In the genomic region with DNA sequence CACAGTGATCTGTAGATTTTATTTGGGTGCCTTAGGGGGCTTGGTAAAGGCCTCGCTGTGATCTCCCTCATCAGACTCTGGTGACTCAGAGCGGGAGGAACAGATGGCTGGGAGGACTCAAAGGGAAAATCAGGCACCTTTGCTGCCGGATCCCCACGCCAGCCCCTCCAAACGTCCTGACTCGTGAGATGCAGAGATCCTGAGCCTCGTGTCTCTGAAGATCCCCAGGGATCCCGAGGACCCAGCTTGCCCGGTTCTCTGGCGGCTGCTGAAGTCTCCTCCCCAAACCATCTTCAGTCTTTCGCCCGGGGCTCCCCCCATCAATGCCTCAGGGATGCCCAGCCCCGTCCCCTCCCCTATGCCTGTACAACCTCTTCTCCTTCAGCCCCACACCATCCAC, we compare ENCODE assay signal across 22 cellular contexts. TPM values are rescaled to one million over a fixed set of nuclear protein-coding genes. Genes with fewer than 3 reads are reported as not detected.
DNase-seq lines count a peak whose midpoint lies in the region; ATAC-seq and TF ChIP-seq lines count a peak whose summit lies in the region.
"Had no signal": no experiment of that assay in that cellular context is flagged by ENCODE, and none has a peak within 500 bp of the region (broad histone marks: within the 10 kb centered on the region; RNA-seq: fewer than 3 reads in every experiment).

No MANE protein-coding gene starts in this region.

- H3K36me3 ChIP-seq in aorta (ENCODE audit: control insufficient read depth in 1 of 2, insufficient read depth in 2 of 2, low read length in 1 of 2), result no peaks in the 10 kb centered on the region

- H3K27me3 Mint-ChIP-seq in natural killer cell treated with Interleukin-12 subunit alpha and Interleukin-12 subunit beta and Interleukin-15 and Interleukin-18, amount 100 ng/mL, for 72 hours, result peaks cover 2 to 15% of the 10 kb centered on the region in 2 donors
- no peaks in the 10 kb centered on the region for H3K27me3 Mint-ChIP-seq in natural killer cell (ENCODE audit: low read depth in 2 of 2)
- peaks cover 25% of the 10 kb centered on the region for H3K27me3 Mint-ChIP-seq in nephron progenitor cell (ENCODE audit: low read depth, poor library complexity)

- DNase-seq in natural killer cell treated with Interleukin-12 subunit alpha and Interleukin-12 subunit beta and Interleukin-15 and Interleukin-18, amount 100 ng/mL, for 72 hours (ENCODE audit: low spot score), result no peak
- DNase-seq in natural killer cell, result no peak
- DNase-seq in NCI-H1694 treated with DMSO at 0.1 percent for 48 hours (lab: John Stamatoyannopoulos, UW), result peak; percentile 64
- no peak for DNase-seq in nephron progenitor cell
- peak; percentile 20 to 57 for DNase-seq in aorta
- no peak for DNase-seq in SW480 (ENCODE audit: low spot score)
- DNase-seq: ACHN; AML-193; Calu3; CD4-positive, CD25-positive, alpha-beta regulatory T cell; DMS79; KBM-7; NCI-H1436; NCI-H2081 treated with DMSO at 0.1 percent for 48 hours; NCI-H2227 treated with DMSO at 0.1 percent for 48 hours; NCI-H526 treated with DMSO at 0.1 percent for 48 hours; NK-92 treated with Interleukin-12 subunit alpha and Interleukin-12 subunit beta, amount 100 ng/mL, for 24 hours; PC-3 had no signal

- H3K4me1 Mint-ChIP-seq in natural killer cell treated with Interleukin-12 subunit alpha and Interleukin-12 subunit beta and Interleukin-15 and Interleukin-18, amount 100 ng/mL, for 72 hours (ENCODE audit: low read depth in 2 of 2), result peaks cover 28 to 51% of the 10 kb centered on the region in 2 donors
- peaks cover 58 to 64% of the 10 kb centered on the region in 2 donors for H3K4me1 Mint-ChIP-seq in natural killer cell
- H3K4me1 Mint-ChIP-seq in nephron progenitor cell, result peaks cover 52% of the 10 kb centered on the region

- intact Hi-C loops in natural killer cell (cut with micrococcal nuclease) (no loop called here), aorta (cut with DNase I) (no loop called here)

- no peaks in the 10 kb centered on the region for H3K36me3 Mint-ChIP-seq in natural killer cell treated with Interleukin-12 subunit alpha and Interleukin-12 subunit beta and Interleukin-15 and Interleukin-18, amount 100 ng/mL, for 72 hours
- H3K36me3 Mint-ChIP-seq in natural killer cell, result no peaks in the 10 kb centered on the region
- H3K36me3 Mint-ChIP-seq in nephron progenitor cell (ENCODE audit: low read depth), result no peaks in the 10 kb centered on the region
- H3K36me3 Mint-ChIP-seq: CD4-positive, CD25-positive, alpha-beta regulatory T cell; T-cell had no signal

- no peak overlapping the region for H3K27ac ChIP-seq in aorta (ENCODE audit: low read depth in 1 of 2, low read length in 2 of 2)

- no peak for ATAC-seq in natural killer cell treated with Interleukin-12 subunit alpha and Interleukin-12 subunit beta and Interleukin-15 and Interleukin-18, amount 100 ng/mL, for 72 hours
- no peak for ATAC-seq in natural killer cell
- ATAC-seq in aorta (ENCODE audit: low FRiP score), result no peak
- ATAC-seq in GM21360 (IDR thresholded peaks at IDR 0.05; ENCODE audit: unreplicated experiment), result no peak
- ATAC-seq in GM18907 (IDR thresholded peaks at IDR 0.05; ENCODE audit: unreplicated experiment), result no peak
- ATAC-seq: PC-3, T-cell had no signal

- H3K27me3 ChIP-seq in aorta (ENCODE audit: control insufficient read depth in 1 of 2, insufficient read depth in 2 of 2, low read length in 1 of 2), result peaks cover 0 to 2% of the 10 kb centered on the region in 2 donors

- H3K4me3 Mint-ChIP-seq in natural killer cell treated with Interleukin-12 subunit alpha and Interleukin-12 subunit beta and Interleukin-15 and Interleukin-18, amount 100 ng/mL, for 72 hours, result no peak overlapping the region
- H3K4me3 Mint-ChIP-seq in natural killer cell (no peak overlapping the region), nephron progenitor cell (no peak overlapping the region)
- H3K4me3 Mint-ChIP-seq: CD4-positive, CD25-positive, alpha-beta regulatory T cell; T-cell had no signal

- peak overlapping the region; percentile 23 to 69 for H3K27ac Mint-ChIP-seq in natural killer cell treated with Interleukin-12 subunit alpha and Interleukin-12 subunit beta and Interleukin-15 and Interleukin-18, amount 100 ng/mL, for 72 hours
- H3K27ac Mint-ChIP-seq in natural killer cell (no peak overlapping the region), nephron progenitor cell (peak overlapping the region; percentile 69)
- H3K27ac Mint-ChIP-seq: T-cell had no signal

- no peaks in the 10 kb centered on the region for H3K9me3 ChIP-seq in aorta (ENCODE audit: control insufficient read depth, low read length)

- no peaks in the 10 kb centered on the region for H3K4me1 ChIP-seq in aorta (ENCODE audit: control insufficient read depth in 1 of 2, insufficient read depth in 2 of 2, low read length in 2 of 2)

- no peaks in the 10 kb centered on the region for H3K9me3 Mint-ChIP-seq in natural killer cell treated with Interleukin-12 subunit alpha and Interleukin-12 subunit beta and Interleukin-15 and Interleukin-18, amount 100 ng/mL, for 72 hours
- no peaks in the 10 kb centered on the region for H3K9me3 Mint-ChIP-seq in natural killer cell
- H3K9me3 Mint-ChIP-seq in nephron progenitor cell, result no peaks in the 10 kb centered on the region
- H3K9me3 Mint-ChIP-seq: CD4-positive, CD25-positive, alpha-beta regulatory T cell; T-cell had no signal

- no peak overlapping the region for H3K4me3 ChIP-seq in aorta (ENCODE audit: low read length in 2 of 2)

- TF ChIP-seq CTCF in natural killer cell (IDR thresholded peaks at IDR 0.05) (no peak), nephron progenitor cell (IDR thresholded peaks at IDR 0.05) (no peak)

- 76 to 82% methylated on average over 13 of the region's 13 CpGs for WGBS in aorta, 2 donors

RNA-seq across cellular contexts. Expression of gene MUC20, which starts 32.8 kb away (rescaled TPM):
- total RNA-seq in natural killer cell treated with Interleukin-12 subunit alpha and Interleukin-12 subunit beta and Interleukin-15 and Interleukin-18, amount 100 ng/mL, for 72 hours, result 1 to 10 TPM; 2.4 to 3.5 TPM
- total RNA-seq in natural killer cell (10 to 100 TPM in 1 of 3 donors, 1 to 10 TPM in 2; 4.1 to 11.4 (median 5.9) TPM), aorta (10 to 100 TPM in 1 of 2 donors, 1 to 10 TPM in 1; 4.5 to 17.8 TPM)
- 10 to 100 TPM in 1 of 2 donors, 1 to 10 TPM in 1; 2.9 to 17.7 TPM for polyA plus RNA-seq in aorta
- total RNA-seq: SK-MEL-5 had no signal

RNA-seq across cellular contexts. Expression of gene MUC4, which starts 58.1 kb away (rescaled TPM):
- total RNA-seq in natural killer cell treated with Interleukin-12 subunit alpha and Interleukin-12 subunit beta and Interleukin-15 and Interleukin-18, amount 100 ng/mL, for 72 hours, result under 1 TPM; 0.19 to 0.28 TPM
- 1 to 10 TPM in 1 of 3 donors, under 1 TPM in 2; 0.05 to 1.7 (median 0.38) TPM for total RNA-seq in natural killer cell
- under 1 TPM in 1 of 2 donors, not detected in 1; 0.06 TPM for total RNA-seq in aorta
- under 1 TPM; 0.08 to 0.25 TPM for polyA plus RNA-seq in aorta
- total RNA-seq: CD4-positive, CD25-positive, alpha-beta regulatory T cell; PC-3; SK-MEL-5 had no signal
- polyA plus RNA-seq: CD4-positive, CD25-positive, alpha-beta regulatory T cell had no signal

Comparison
In these comparisons a context has a peak if more than half of its experiments do, and no peak if none do; other contexts are left out.
1. H3K27ac Mint-ChIP-seq: peak in natural killer cell treated with Interleukin-12 subunit alpha and Interleukin-12 subunit beta and Interleukin-15 and Interleukin-18, amount 100 ng/mL, for 72 hours (2 of 2) and nephron progenitor cell (single experiment); none in natural killer cell (0 of 2).
2. DNase-seq: peak in NCI-H1694 treated with DMSO at 0.1 percent for 48 hours (single experiment) and aorta (2 of 2); none in natural killer cell treated with Interleukin-12 subunit alpha and Interleukin-12 subunit beta and Interleukin-15 and Interleukin-18, amount 100 ng/mL, for 72 hours (single experiment), natural killer cell (single experiment), nephron progenitor cell (single experiment) and SW480 (single experiment).